In genomic region chrX:103398321-103398937, GRCh38 we compare ENCODE assay signal across 1 cellular context.
A peak's percentile ranks its signal among the peaks of the same experiment; 100 is the strongest.
TF ChIP-seq lines count a peak whose summit lies in the region.

No MANE protein-coding gene starts in this region.

TF ChIP-seq in K562, 482 proteins besides CTCF, POLR2A, EP300 and RAD21 (continued from another document and continues in another):
- TF ChIP-seq MTA3 (IDR thresholded peaks at IDR 0.05; ENCODE audit: borderline replicate concordance) = no peak
- no peak for TF ChIP-seq ZNF133 (CRISPR knock-in tag; IDR thresholded peaks at IDR 0.05)
- no peak for TF ChIP-seq ASH1L (IDR thresholded peaks at IDR 0.05; ENCODE audit: borderline replicate concordance, low read depth, partially characterized antibody)
- peak; percentile 90 for TF ChIP-seq ZNF384 (IDR thresholded peaks at IDR 0.05; ENCODE audit: low read depth, low read length)
- TF ChIP-seq FOS (IDR thresholded peaks at IDR 0.05; ENCODE audit: extremely low read depth, insufficient read length) = peak; percentile 9
- TF ChIP-seq ZBED1 (IDR thresholded peaks at IDR 0.05) = no peak
- no peak for TF ChIP-seq TSHZ1 (CRISPR knock-in tag; IDR thresholded peaks at IDR 0.05)
- TF ChIP-seq MEF2A (IDR thresholded peaks at IDR 0.05; ENCODE audit: control insufficient read depth, low read depth, low read length) = no peak
- no peak for TF ChIP-seq TEAD2 (tag; IDR thresholded peaks at IDR 0.05)
- TF ChIP-seq ZNF75A (CRISPR knock-in tag; IDR thresholded peaks at IDR 0.05) = no peak
- no peak for TF ChIP-seq ZNF408 (CRISPR knock-in tag; IDR thresholded peaks at IDR 0.05; ENCODE audit: low read depth)
- TF ChIP-seq HMGXB4 (CRISPR knock-in tag; IDR thresholded peaks at IDR 0.05) = no peak
- no peak for TF ChIP-seq RNF2 (IDR thresholded peaks at IDR 0.05)
- peak; percentile 39; the same call in 1 of the 2 replicates for TF ChIP-seq DPF2 (IDR thresholded peaks at IDR 0.05)
- TF ChIP-seq POLR2G (IDR thresholded peaks at IDR 0.05; ENCODE audit: low read depth, low read length) = no peak
- TF ChIP-seq ZKSCAN3 (CRISPR knock-in tag; IDR thresholded peaks at IDR 0.05) = no peak
- no peak for TF ChIP-seq TGIF2 (CRISPR knock-in tag; IDR thresholded peaks at IDR 0.05)
- TF ChIP-seq PHF21A (IDR thresholded peaks at IDR 0.05; ENCODE audit: borderline replicate concordance, low read depth) = no peak
- TF ChIP-seq ZNF584 (CRISPR knock-in tag; IDR thresholded peaks at IDR 0.05; ENCODE audit: low read depth) = peak; percentile 90; the same call in 1 of the 2 replicates
- no peak for TF ChIP-seq E2F1 (CRISPR knock-in tag; IDR thresholded peaks at IDR 0.05)
- no peak for TF ChIP-seq CTCFL (IDR thresholded peaks at IDR 0.05; ENCODE audit: borderline replicate concordance, insufficient read depth, low read depth, low read length, poor library complexity, severe bottlenecking)
- no peak for TF ChIP-seq MLX (CRISPR knock-in tag; conservative IDR thresholded peaks at IDR 0.05)
- TF ChIP-seq ZBTB33 (CRISPR knock-in tag; IDR thresholded peaks at IDR 0.05) = no peak
- peak; percentile 87; the same call in 1 of the 2 replicates for TF ChIP-seq ZNF175 (CRISPR knock-in tag; IDR thresholded peaks at IDR 0.05; ENCODE audit: low read depth)
- peak; percentile 47; the same call in 1 of the 2 replicates for TF ChIP-seq ETV1 (tag; conservative IDR thresholded peaks at IDR 0.05; ENCODE audit: low read depth)
- TF ChIP-seq THRAP3 (IDR thresholded peaks at IDR 0.05; ENCODE audit: borderline replicate concordance) = no peak
- no peak for TF ChIP-seq NFATC3 (IDR thresholded peaks at IDR 0.05)
- TF ChIP-seq YY1 (IDR thresholded peaks at IDR 0.05; ENCODE audit: borderline replicate concordance in 1 of 3, control insufficient read depth in 1 of 3, extremely low read depth in 1 of 3, insufficient read depth in 3 of 3, insufficient read length in 1 of 3, insufficient replicate concordance in 2 of 3, low read depth in 1 of 3, low read length in 2 of 3) = no peak
- TF ChIP-seq CBX1 (IDR thresholded peaks at IDR 0.05; ENCODE audit: low read depth) = no peak
- TF ChIP-seq ZNF699 (CRISPR knock-in tag; IDR thresholded peaks at IDR 0.05; ENCODE audit: insufficient replicate concordance) = no peak
- TF ChIP-seq NR0B1 (IDR thresholded peaks at IDR 0.05; ENCODE audit: partially characterized antibody) = no peak
- TF ChIP-seq KHSRP (IDR thresholded peaks at IDR 0.05) = no peak
- TF ChIP-seq EP400 (IDR thresholded peaks at IDR 0.05) = no peak; the same call in 1 of the 2 replicates
- 0 out of 2 replicates have a peak, but pooled peaks have one; percentile 32 for TF ChIP-seq LCOR (CRISPR knock-in tag; IDR thresholded peaks at IDR 0.05)
- no peak; the same call in 1 of the 2 replicates for TF ChIP-seq DMBX1 (CRISPR knock-in tag; IDR thresholded peaks at IDR 0.05; ENCODE audit: borderline replicate concordance)
- TF ChIP-seq ZNF586 (CRISPR knock-in tag; conservative IDR thresholded peaks at IDR 0.05) = no peak
- TF ChIP-seq NR2C1 (IDR thresholded peaks at IDR 0.05) = no peak
- no peak for TF ChIP-seq NR2C1 (tag; IDR thresholded peaks at IDR 0.05)
- no peak for TF ChIP-seq ZKSCAN8 (CRISPR knock-in tag; IDR thresholded peaks at IDR 0.05)
- no peak for TF ChIP-seq MTA2 (IDR thresholded peaks at IDR 0.05; ENCODE audit: low read depth)
- TF ChIP-seq MCM5 (IDR thresholded peaks at IDR 0.05; ENCODE audit: low read depth) = no peak
- TF ChIP-seq ZNF143 (CRISPR knock-in tag; IDR thresholded peaks at IDR 0.05) = no peak
- TF ChIP-seq E2F8 (IDR thresholded peaks at IDR 0.05; ENCODE audit: low read depth, partially characterized antibody) = no peak
- no peak for TF ChIP-seq USF2 (CRISPR knock-in tag; IDR thresholded peaks at IDR 0.05)
- no peak for TF ChIP-seq ARHGAP35 (IDR thresholded peaks at IDR 0.05; ENCODE audit: partially characterized antibody)
- no peak for TF ChIP-seq PRPF4 (IDR thresholded peaks at IDR 0.05; ENCODE audit: insufficient read depth, low read depth, low read length, poor library complexity, severe bottlenecking)
- no peak for TF ChIP-seq HEY1 (CRISPR knock-in tag; IDR thresholded peaks at IDR 0.05; ENCODE audit: borderline replicate concordance)
